Comparison of ENCODE assay signal across 24 cellular contexts in the genomic region with DNA sequence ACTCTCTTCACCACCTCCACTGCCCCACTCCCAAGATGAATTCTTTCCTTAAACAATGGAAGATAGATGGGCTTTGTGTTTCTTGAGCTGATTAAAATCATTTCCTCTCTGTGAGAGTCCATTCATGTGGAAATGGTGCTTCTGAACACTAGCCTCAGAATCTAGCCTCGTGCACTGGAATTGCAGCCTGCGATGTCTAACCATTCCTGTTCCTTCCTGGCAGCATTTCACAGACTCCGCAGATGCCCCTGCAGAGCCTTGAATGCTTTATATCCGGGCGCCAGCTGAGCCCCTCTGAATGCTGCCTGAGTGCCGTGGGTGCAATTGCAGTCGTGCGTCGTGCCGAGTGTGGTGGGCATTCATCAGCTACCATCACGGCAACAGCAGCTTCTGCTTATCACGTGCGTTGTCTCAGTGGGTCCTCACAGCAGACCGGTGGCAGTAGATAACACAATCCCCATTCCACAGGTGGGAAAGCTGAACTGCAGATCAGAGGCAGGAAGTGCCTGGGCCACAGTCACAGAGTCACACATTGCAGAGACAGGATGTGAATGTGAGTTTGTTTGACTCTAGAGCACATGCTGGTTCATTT.
DNase-seq lines count a peak whose midpoint lies in the region; ATAC-seq and TF ChIP-seq lines count a peak whose summit lies in the region.
"Had no signal": no experiment of that assay in that cellular context is flagged by ENCODE, and none has a peak within 500 bp of the region (broad histone marks: within the 10 kb centered on the region; RNA-seq: fewer than 3 reads in every experiment).

No MANE protein-coding gene starts in this region.

- TF ChIP-seq EP300 in ovary (IDR thresholded peaks at IDR 0.05) = no peak

- H3K27me3 ChIP-seq in ectodermal cell (ENCODE audit: control insufficient read depth, insufficient read depth, low read length, poor library complexity, severe bottlenecking) = no peaks in the 10 kb centered on the region
- no peaks in the 10 kb centered on the region for H3K27me3 ChIP-seq in ovary
- H3K27me3 ChIP-seq in breast epithelium = peaks cover 0 to 28% of the 10 kb centered on the region in 2 donors
- H3K27me3 ChIP-seq: adrenal gland had no signal

- no peaks in the 10 kb centered on the region for H3K9me3 Mint-ChIP-seq in activated naive CD8-positive, alpha-beta T cell (ENCODE audit: low read depth)
- no peaks in the 10 kb centered on the region for H3K9me3 Mint-ChIP-seq in activated naive CD8-positive, alpha-beta T cell treated with anti-CD3 and anti-CD28 coated beads for 36 hours
- H3K9me3 Mint-ChIP-seq: activated T-helper 1 cell treated with anti-CD3 and anti-CD28 coated beads, Interleukin-12 subunit alpha, Interleukin-12 subunit beta, Interleukin-2, Interleukin-4 antibody, amounts not matched to agents 30 ng/mL and 10 ng/mL and 1 ng/mL, durations not matched to agents 14 hours and 24 hours and 36 hours; natural killer cell had no signal

- 5 to 7% methylated on average over 14 of the region's 14 CpGs for WGBS in ectodermal cell, 2 experiments
- WGBS in ovary, 3 donors = 14 to 19% (median 15%) methylated on average over 14 of the region's 14 CpGs

- H3K9me3 ChIP-seq in ectodermal cell (ENCODE audit: control insufficient read depth, low read length) (no peaks in the 10 kb centered on the region), ovary (no peaks in the 10 kb centered on the region), breast epithelium (no peaks in the 10 kb centered on the region)
- H3K9me3 ChIP-seq: adrenal gland, heart right ventricle had no signal

- H3K36me3 ChIP-seq in ectodermal cell (ENCODE audit: control insufficient read depth, insufficient read depth, low read length) = no peaks in the 10 kb centered on the region
- H3K36me3 ChIP-seq in ovary = no peaks in the 10 kb centered on the region
- no peaks in the 10 kb centered on the region for H3K36me3 ChIP-seq in breast epithelium
- H3K36me3 ChIP-seq: adrenal gland; BLaER1 treated with 17β-estradiol and CSF1 and Interleukin-3, amounts not matched to agents 10 nM and 100 nM; heart right ventricle had no signal

- H3K36me3 Mint-ChIP-seq in activated naive CD8-positive, alpha-beta T cell = no peaks in the 10 kb centered on the region
- H3K36me3 Mint-ChIP-seq in activated naive CD8-positive, alpha-beta T cell treated with anti-CD3 and anti-CD28 coated beads for 36 hours = no peaks in the 10 kb centered on the region
- H3K36me3 Mint-ChIP-seq: IgD-negative memory B cell, natural killer cell had no signal

- H3K27ac Mint-ChIP-seq in activated naive CD8-positive, alpha-beta T cell = no peak overlapping the region
- H3K27ac Mint-ChIP-seq in activated naive CD8-positive, alpha-beta T cell treated with anti-CD3 and anti-CD28 coated beads for 36 hours = no peak overlapping the region
- H3K27ac Mint-ChIP-seq: activated T-helper 1 cell treated with anti-CD3 and anti-CD28 coated beads, Interleukin-12 subunit alpha, Interleukin-12 subunit beta, Interleukin-2, Interleukin-4 antibody, amounts not matched to agents 30 ng/mL and 10 ng/mL and 1 ng/mL, durations not matched to agents 14 hours and 24 hours and 36 hours; IgD-negative memory B cell; natural killer cell had no signal

- H3K4me1 ChIP-seq in ectodermal cell (ENCODE audit: control insufficient read depth, insufficient read depth, low read length) (peaks cover 44% of the 10 kb centered on the region), ovary (ENCODE audit: insufficient read depth) (no peaks in the 10 kb centered on the region), breast epithelium (no peaks in the 10 kb centered on the region)
- H3K4me1 ChIP-seq: adrenal gland, heart right ventricle had no signal

- DNase-seq in activated naive CD8-positive, alpha-beta T cell treated with anti-CD3 and anti-CD28 coated beads for 36 hours = no peak
- peak; percentile 30 for DNase-seq in medulla oblongata (ENCODE audit: extremely low spot score)
- no peak for DNase-seq in ovary
- no peak for DNase-seq in breast epithelium (ENCODE audit: low spot score in 2 of 2)
- DNase-seq: adrenal gland; effector CD8-positive, alpha-beta T cell; GF-D8; heart right ventricle; kidney glomerular epithelial cell; MM.1S; natural killer cell; NCI-H187 treated with DMSO at 0.1 percent for 48 hours; NCI-H446 treated with DMSO at 0.1 percent for 48 hours; NK-92 treated with Interleukin-12 subunit alpha and Interleukin-12 subunit beta, amount 100 ng/mL, for 24 hours; stimulated activated CD4-positive, alpha-beta T cell treated with anti-CD3 and anti-CD28 coated beads, Interleukin-4, amount 100 ng/mL, for 24 hours had no signal

- H3K27me3 Mint-ChIP-seq in activated naive CD8-positive, alpha-beta T cell = peaks cover 12% of the 10 kb centered on the region
- H3K27me3 Mint-ChIP-seq in activated naive CD8-positive, alpha-beta T cell treated with anti-CD3 and anti-CD28 coated beads for 36 hours = peaks cover 27% of the 10 kb centered on the region

- H3K4me1 Mint-ChIP-seq in activated naive CD8-positive, alpha-beta T cell (ENCODE audit: low read depth) = peaks cover 12% of the 10 kb centered on the region
- peaks cover 3% of the 10 kb centered on the region for H3K4me1 Mint-ChIP-seq in activated naive CD8-positive, alpha-beta T cell treated with anti-CD3 and anti-CD28 coated beads for 36 hours

- TF ChIP-seq POLR2A in ovary (IDR thresholded peaks at IDR 0.05) (no peak), breast epithelium (IDR thresholded peaks at IDR 0.05) (no peak)

- intact Hi-C loops in ovary (cut with DNase I) (no loop called here), breast epithelium (cut with DNase I; ENCODE audit: low total_unique reads) (no loop called here)

- peak overlapping the region; percentile 24 for H3K4me3 Mint-ChIP-seq in activated naive CD8-positive, alpha-beta T cell
- no peak overlapping the region for H3K4me3 Mint-ChIP-seq in activated naive CD8-positive, alpha-beta T cell treated with anti-CD3 and anti-CD28 coated beads for 36 hours
- H3K4me3 Mint-ChIP-seq: activated T-helper 1 cell treated with anti-CD3 and anti-CD28 coated beads, Interleukin-12 subunit alpha, Interleukin-12 subunit beta, Interleukin-2, Interleukin-4 antibody, amounts not matched to agents 30 ng/mL and 10 ng/mL and 1 ng/mL, durations not matched to agents 14 hours and 24 hours and 36 hours; natural killer cell had no signal

- H3K27ac ChIP-seq in ectodermal cell (ENCODE audit: insufficient read depth, low read depth, low read length, poor library complexity, severe bottlenecking) = peak overlapping the region; percentile 50
- no peak overlapping the region for H3K27ac ChIP-seq in ovary
- H3K27ac ChIP-seq in breast epithelium = no peak overlapping the region
- H3K27ac ChIP-seq: adrenal gland; BLaER1 treated with 17β-estradiol and CSF1 and Interleukin-3, amounts not matched to agents 10 nM and 100 nM; heart right ventricle; RWPE1 had no signal

- TF ChIP-seq CTCF in ovary (IDR thresholded peaks at IDR 0.05) (no peak), breast epithelium (IDR thresholded peaks at IDR 0.05) (no peak)

- H3K4me3 ChIP-seq in ectodermal cell (ENCODE audit: insufficient read depth, low read depth, low read length) (no peak overlapping the region), ovary (no peak overlapping the region), breast epithelium (no peak overlapping the region)
- H3K4me3 ChIP-seq: adrenal gland; BLaER1 treated with 17β-estradiol and CSF1 and Interleukin-3, amounts not matched to agents 10 nM and 100 nM; heart right ventricle had no signal

- ATAC-seq in GM18870 (IDR thresholded peaks at IDR 0.05; ENCODE audit: unreplicated experiment) = no peak
- no peak for ATAC-seq in GM18520 (IDR thresholded peaks at IDR 0.05; ENCODE audit: unreplicated experiment)
- ATAC-seq: HCT116, heart right ventricle had no signal
